In genomic region chr10:111171183-111171582, GRCh38 we compare ENCODE assay signal across 8 cellular contexts.
"Had no signal": no experiment of that assay in that cellular context is flagged by ENCODE, and none has a peak within 500 bp of the region (broad histone marks: within the 10 kb centered on the region; RNA-seq: fewer than 3 reads in every experiment).

No MANE protein-coding gene starts in this region.

- DNase-seq: GDM1, GF-D8 had no signal

- ATAC-seq: GM12878 had no signal

- H3K4me3 ChIP-seq: GM12878 had no signal

- FAIRE-seq: G401.6, GM12878, GM12891, GM12892, GM18507, GM19239 had no signal
